In the genomic region with DNA sequence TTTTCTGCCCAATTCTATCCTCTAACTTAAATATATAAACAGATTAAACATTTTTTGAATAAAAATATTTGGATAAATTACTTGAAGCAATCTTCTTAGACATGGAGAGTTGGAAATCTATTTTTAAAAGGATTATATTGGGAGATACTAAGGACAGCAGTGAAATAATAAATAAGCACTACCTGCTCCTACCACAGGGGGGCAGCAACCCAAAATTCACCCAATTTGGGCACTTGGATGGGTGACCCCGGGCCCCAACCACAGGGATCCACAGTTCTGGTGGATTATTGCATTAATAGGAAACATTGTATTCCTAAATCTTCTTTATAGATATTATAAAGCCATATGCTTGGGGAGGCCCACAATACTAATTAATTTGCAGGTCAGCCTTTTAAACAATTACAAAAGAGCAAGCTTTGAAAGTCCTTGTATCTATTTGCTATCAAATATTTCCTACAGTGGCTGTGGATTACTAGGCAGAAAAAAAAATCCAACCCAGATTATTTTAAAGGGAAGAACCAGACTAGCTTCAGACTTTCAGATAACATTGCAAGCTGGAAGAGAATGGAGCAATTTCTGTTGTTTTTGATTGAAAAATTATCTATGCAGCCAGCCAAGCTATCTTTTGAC, we compare ENCODE assay signal across 8 cellular contexts.
DNase-seq lines count a peak whose midpoint lies in the region; ATAC-seq and TF ChIP-seq lines count a peak whose summit lies in the region.

No MANE protein-coding gene starts in this region.

- H3K4me2 ChIP-seq in mammary epithelial cell (ENCODE audit: insufficient read depth, low read depth, low read length) = no peak overlapping the region

- no peak overlapping the region for H3K9ac ChIP-seq in mammary epithelial cell (ENCODE audit: insufficient read depth, low read length)

- CTCF ChIA-PET in mammary epithelial cell (lab: Charles Lee; ENCODE audit: low non-redundant PET) = no interaction called here

- DNase-seq in ELF-1 (ENCODE audit: low read depth, low spot score) = peak; percentile 23
- peak; percentile 65 for DNase-seq in NCI-H1092 treated with DMSO at 0.1 percent for 48 hours (lab: John Stamatoyannopoulos, UW)
- peak; percentile 1 for DNase-seq in mammary epithelial cell
- peak; percentile 59 for DNase-seq in myocyte (ENCODE audit: low read depth)
- DNase-seq in DMS79 treated with DMSO at 0.1 percent for 48 hours (lab: John Stamatoyannopoulos, UW) = no peak

- H3K79me2 ChIP-seq in mammary epithelial cell (ENCODE audit: insufficient read depth, low read length) = no peaks in the 10 kb centered on the region

- no peaks in the 10 kb centered on the region for H3K27me3 ChIP-seq in mammary epithelial cell (ENCODE audit: insufficient read depth, low read length)

- H3K9me3 ChIP-seq in mammary epithelial cell (replicated peaks; ENCODE audit: insufficient read depth, low read length) = peaks cover 23% of the 10 kb centered on the region

- H3K27ac ChIP-seq in mammary epithelial cell (ENCODE audit: insufficient read depth, low read depth, low read length) = no peak overlapping the region

- no peaks in the 10 kb centered on the region for H4K20me1 ChIP-seq in mammary epithelial cell (ENCODE audit: insufficient read depth, low read length)

- no peaks in the 10 kb centered on the region for H3K36me3 ChIP-seq in mammary epithelial cell (ENCODE audit: insufficient read depth, low read length)

- WGBS in mammary epithelial cell (ENCODE audit: low coverage, missing lambda C conversion rate) = 0% methylated on average over 1 of the region's 1 CpG

- in situ Hi-C loops in mammary epithelial cell (cut with MboI; ENCODE audit: low sequenced_read_pairs in 2 of 2) = no loop called here

- dilution Hi-C loops in mammary epithelial cell (cut with HindIII; ENCODE audit: low sequenced_read_pairs) = no loop called here

- peak; percentile 49 for ATAC-seq in GM19452 (IDR thresholded peaks at IDR 0.05; ENCODE audit: unreplicated experiment)
- no peak for ATAC-seq in HG03108 (IDR thresholded peaks at IDR 0.05; ENCODE audit: unreplicated experiment)
- ATAC-seq in HG03442 (IDR thresholded peaks at IDR 0.05; ENCODE audit: unreplicated experiment) = no peak

- no TSS peak for BruUV-seq in mammary epithelial cell (replicated peaks; lab: Mats Ljungman, UMichigan)

- TF ChIP-seq CTCF in mammary epithelial cell (conservative IDR thresholded peaks at IDR 0.05 in 1 of 2, IDR thresholded peaks at IDR 0.05 in 1 of 2; ENCODE audit: extremely low read depth in 1 of 2, insufficient read depth in 1 of 2, low read depth in 1 of 2, low read length in 2 of 2) = peak; percentile 49 to 51

- no peak overlapping the region for H3K4me3 ChIP-seq in mammary epithelial cell (replicated peaks in 1 of 3; ENCODE audit: insufficient read depth in 1 of 3, low read depth in 2 of 3, low read length in 3 of 3)

- H3K4me1 ChIP-seq in mammary epithelial cell (ENCODE audit: insufficient read depth, low read length) = no peaks in the 10 kb centered on the region

- intact Hi-C loops in mammary epithelial cell (cut with micrococcal nuclease) = no loop called here

- no peak overlapping the region for H2AFZ ChIP-seq in mammary epithelial cell (ENCODE audit: low read depth, low read length)
